In the genomic region with DNA sequence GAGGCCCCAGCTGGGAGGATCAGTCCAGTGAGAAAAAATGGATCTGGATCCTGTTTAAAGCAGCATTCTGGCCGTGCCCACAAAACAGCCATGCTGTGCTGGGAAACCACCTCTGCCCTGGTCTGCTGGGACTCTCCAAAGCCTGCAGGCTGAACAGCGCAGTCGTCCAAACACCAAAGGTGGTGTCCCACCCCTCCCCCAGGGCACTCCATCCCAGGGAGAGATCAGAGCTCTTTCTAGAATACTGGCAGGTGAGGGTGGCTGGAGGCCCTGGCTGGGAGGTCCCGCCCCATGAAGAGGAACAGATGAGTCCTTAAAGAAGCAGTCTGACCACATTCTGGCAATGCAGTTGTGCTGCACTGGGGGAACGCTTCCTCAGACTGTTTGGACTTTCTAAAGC, we compare ENCODE assay signal across 28 cellular contexts.
"Had no signal": no experiment of that assay in that cellular context is flagged by ENCODE, and none has a peak within 500 bp of the region (broad histone marks: within the 10 kb centered on the region; RNA-seq: fewer than 3 reads in every experiment).

No MANE protein-coding gene starts in this region.

- H3K27me3 ChIP-seq: breast epithelium, SJCRH30 had no signal

- H3K4me3 ChIP-seq: breast epithelium, SJCRH30 had no signal

- ATAC-seq: activated CD4-positive, CD25-positive, alpha-beta regulatory T cell treated with anti-CD3 and anti-CD28 coated beads, Interleukin-2, amount 50 U/mL, for 24 hours; activated CD8-positive, alpha-beta T cell treated with anti-CD3 and anti-CD28 coated beads for 36 hours; Panc1; Right ventricle myocardium inferior had no signal

- H3K9me3 Mint-ChIP-seq: activated T-helper 1 cell treated with anti-CD3 and anti-CD28 coated beads, Interleukin-12 subunit alpha, Interleukin-12 subunit beta, Interleukin-2, Interleukin-4 antibody, amounts not matched to agents 30 ng/mL and 10 ng/mL and 1 ng/mL, durations not matched to agents 14 hours and 24 hours and 36 hours had no signal

- H3K4me3 Mint-ChIP-seq: activated CD8-positive, alpha-beta T cell treated with anti-CD3 and anti-CD28 coated beads for 36 hours; activated naive CD4-positive, alpha-beta T cell treated with anti-CD3 and anti-CD28 coated beads, Interleukin-2, amount 50 U/mL, for 24 hours; activated T-helper 1 cell treated with anti-CD3 and anti-CD28 coated beads, Interleukin-12 subunit alpha, Interleukin-12 subunit beta, Interleukin-2, Interleukin-4 antibody, amounts not matched to agents 30 ng/mL and 10 ng/mL and 1 ng/mL, durations not matched to agents 14 hours and 24 hours and 36 hours had no signal

- DNase-seq: activated CD4-positive, alpha-beta T cell treated with anti-CD3 and anti-CD28 coated beads for 4 hours; activated CD8-positive, alpha-beta memory T cell treated with anti-CD3 and anti-CD28 coated beads, Interleukin-2, amount 50 U/mL, for 4 hours; activated CD8-positive, alpha-beta T cell treated with anti-CD3 and anti-CD28 coated beads for 36 hours; activated effector memory CD4-positive, alpha-beta T cell treated with Interleukin-2 at 50 U/mL for 16 hours; activated naive CD4-positive, alpha-beta T cell; activated T-cell treated with anti-CD3 and anti-CD28 coated beads, Interleukin-2, amount 50 U/mL, for 1 hour; aorta; caudate nucleus; MV-4-11; NCI-H1092 treated with DMSO at 0.1 percent for 48 hours; NCI-H1417 treated with DMSO at 0.1 percent for 48 hours; NCI-H1694; NCI-H2029 treated with DMSO at 0.1 percent for 48 hours; NCI-H510A treated with DMSO at 0.1 percent for 48 hours; NCI-H69; NK-92 treated with Interleukin-12 subunit alpha and Interleukin-12 subunit beta, amount 100 ng/mL, for 24 hours; OCI-M1; RPMI8226; SJCRH30; SK-N-SH; T-helper 1 cell; WERI-Rb-1 had no signal

- H3K9me3 ChIP-seq: breast epithelium, SJCRH30, SK-N-SH had no signal

- H3K4me1 ChIP-seq: breast epithelium, SJCRH30 had no signal

- H3K4me1 Mint-ChIP-seq: activated naive CD4-positive, alpha-beta T cell treated with anti-CD3 and anti-CD28 coated beads, Interleukin-2, amount 50 U/mL, for 24 hours had no signal

- H3K9ac ChIP-seq: SK-N-SH had no signal

- H3K27ac ChIP-seq: breast epithelium, SJCRH30, WERI-Rb-1 had no signal

- H3K36me3 ChIP-seq: breast epithelium, WERI-Rb-1 had no signal

- H3K4me2 ChIP-seq: SK-N-SH had no signal

- H3K27ac Mint-ChIP-seq: activated CD8-positive, alpha-beta T cell treated with anti-CD3 and anti-CD28 coated beads for 36 hours; activated naive CD4-positive, alpha-beta T cell treated with anti-CD3 and anti-CD28 coated beads, Interleukin-2, amount 50 U/mL, for 24 hours; activated T-helper 1 cell treated with anti-CD3 and anti-CD28 coated beads, Interleukin-12 subunit alpha, Interleukin-12 subunit beta, Interleukin-2, Interleukin-4 antibody, amounts not matched to agents 30 ng/mL and 10 ng/mL and 1 ng/mL, durations not matched to agents 14 hours and 24 hours and 36 hours had no signal
